16 cellular contexts compared by ENCODE assay signal in genomic region chr16:78629173-78629572, GRCh38.
"Had no signal": no experiment of that assay in that cellular context is flagged by ENCODE, and none has a peak within 500 bp of the region (broad histone marks: within the 10 kb centered on the region; RNA-seq: fewer than 3 reads in every experiment).

No MANE protein-coding gene starts in this region.

- ATAC-seq: activated CD8-positive, alpha-beta T cell treated with anti-CD3 and anti-CD28 coated beads for 36 hours; esophagus mucosa; mucosa of descending colon; naive thymus-derived CD8-positive, alpha-beta T cell; stimulated activated naive CD8-positive, alpha-beta T cell treated with anti-CD3 and anti-CD28 coated beads, Interleukin-15, amount 100 ng/mL, for 72 hours had no signal

- H3K4me3 ChIP-seq: mucosa of descending colon had no signal

- DNase-seq: activated CD4-positive, alpha-beta T cell treated with anti-CD3 and anti-CD28 coated beads, Interleukin-2, amount 10 ng/mL, durations not matched to agents 24 days and 14 days; activated CD8-positive, alpha-beta T cell treated with anti-CD3 and anti-CD28 coated beads for 36 hours; activated naive CD4-positive, alpha-beta T cell treated with Interleukin-2 at 50 U/mL for 16 hours; activated naive CD8-positive, alpha-beta T cell treated with anti-CD3 and anti-CD28 coated beads, Interleukin-2, amount 10 ng/mL, durations not matched to agents 7 days and 5 days; activated T-cell treated with anti-CD3 and anti-CD28 coated beads, Interleukin-2, amount 50 U/mL, for 24 hours; amygdala; cortex of kidney; mucosa of descending colon; naive thymus-derived CD8-positive, alpha-beta T cell; posterior cingulate gyrus; retina; stimulated activated CD4-positive, alpha-beta T cell treated with anti-CD3 and anti-CD28 coated beads, Interleukin-2, amount 100 ng/mL, for 24 hours; stimulated activated naive CD8-positive, alpha-beta T cell treated with anti-CD3 and anti-CD28 coated beads, Interleukin-15, amount 100 ng/mL, for 72 hours; T1000; trophoblast cell had no signal
